In genomic region chr11:31958086-31958735, GRCh38 we compare ENCODE assay signal across 9 cellular contexts.
A peak's percentile ranks its signal among the peaks of the same experiment; 100 is the strongest.
DNase-seq lines count a peak whose midpoint lies in the region; ATAC-seq and TF ChIP-seq lines count a peak whose summit lies in the region.
"Had no signal": no experiment of that assay in that cellular context is flagged by ENCODE, and none has a peak within 500 bp of the region (broad histone marks: within the 10 kb centered on the region; RNA-seq: fewer than 3 reads in every experiment).

No MANE protein-coding gene starts in this region.

- no peaks in the 10 kb centered on the region for H3K4me1 Mint-ChIP-seq in nephron progenitor cell

- no peaks in the 10 kb centered on the region for H3K27me3 ChIP-seq in thyroid gland
- H3K27me3 ChIP-seq: neutrophil had no signal

- TF ChIP-seq POLR2A in thyroid gland (IDR thresholded peaks at IDR 0.05) = no peak

- WGBS in thyroid gland, 2 donors = 26 to 31% methylated on average over 9 to 15 of the region's 15 CpGs

- no peaks in the 10 kb centered on the region for H3K4me1 ChIP-seq in thyroid gland

- peak; percentile 81 for ATAC-seq in HG02642 (IDR thresholded peaks at IDR 0.05; ENCODE audit: poor library complexity, unreplicated experiment)

- H3K27ac ChIP-seq in thyroid gland = no peak overlapping the region
- H3K27ac ChIP-seq: neutrophil had no signal

- H3K4me3 ChIP-seq in fibroblast of mammary gland (ENCODE audit: control insufficient read depth, low read depth, low read length) = no peak overlapping the region
- no peak overlapping the region for H3K4me3 ChIP-seq in thyroid gland (replicated peaks in 1 of 3)

- peak; percentile 18 to 61 for DNase-seq in activated CD4-positive, alpha-beta T cell treated with anti-CD3 and anti-CD28 coated beads for 24 hours (ENCODE audit: low read depth in 2 of 2)
- no peak for DNase-seq in activated CD4-positive, alpha-beta T cell treated with anti-CD3 and anti-CD28 coated beads for 1 hour
- DNase-seq in NCI-H1930 (lab: John Stamatoyannopoulos, UW) = peak; percentile 12 to 44
- DNase-seq in activated T-cell treated with anti-CD3 and anti-CD28 coated beads for 48 hours (ENCODE audit: low read depth) = peak; percentile 63
- peak; percentile 56 for DNase-seq in fibroblast of mammary gland (ENCODE audit: low read depth)
- DNase-seq in nephron progenitor cell = peak; percentile 85
- DNase-seq in thyroid gland = peak; percentile 50 to 62

- no peaks in the 10 kb centered on the region for H3K9me3 Mint-ChIP-seq in nephron progenitor cell

- H3K36me3 ChIP-seq in thyroid gland = no peaks in the 10 kb centered on the region
- H3K36me3 ChIP-seq: neutrophil had no signal

- intact Hi-C loops in thyroid gland (cut with DNase I) = no loop called here

- H3K27me3 Mint-ChIP-seq in nephron progenitor cell (ENCODE audit: low read depth, poor library complexity) = peaks cover 16% of the 10 kb centered on the region

- no peak overlapping the region for H3K4me3 Mint-ChIP-seq in nephron progenitor cell

- H3K36me3 Mint-ChIP-seq in nephron progenitor cell (ENCODE audit: low read depth) = no peaks in the 10 kb centered on the region

- no peak overlapping the region for H3K27ac Mint-ChIP-seq in nephron progenitor cell

- no peaks in the 10 kb centered on the region for H3K9me3 ChIP-seq in thyroid gland
- H3K9me3 ChIP-seq: neutrophil had no signal

- TF ChIP-seq CTCF in fibroblast of mammary gland (conservative IDR thresholded peaks at IDR 0.05; ENCODE audit: control insufficient read depth, insufficient read depth, low read depth, low read length) = peak; percentile 88
- peak; percentile 82 for TF ChIP-seq CTCF in nephron progenitor cell (IDR thresholded peaks at IDR 0.05)
- peak in 5 of 6 experiments; percentile 22 to 74 (median 40) for TF ChIP-seq CTCF in thyroid gland (IDR thresholded peaks at IDR 0.05)
